In genomic region chr7:1231214-1232102, GRCh38 we compare ENCODE assay signal across 1 cellular context.
TF ChIP-seq lines count a peak whose summit lies in the region.

No MANE protein-coding gene starts in this region.

TF ChIP-seq in HepG2, 621 proteins besides CTCF, POLR2A, EP300 and RAD21:
- TF ChIP-seq, protein P1, sequence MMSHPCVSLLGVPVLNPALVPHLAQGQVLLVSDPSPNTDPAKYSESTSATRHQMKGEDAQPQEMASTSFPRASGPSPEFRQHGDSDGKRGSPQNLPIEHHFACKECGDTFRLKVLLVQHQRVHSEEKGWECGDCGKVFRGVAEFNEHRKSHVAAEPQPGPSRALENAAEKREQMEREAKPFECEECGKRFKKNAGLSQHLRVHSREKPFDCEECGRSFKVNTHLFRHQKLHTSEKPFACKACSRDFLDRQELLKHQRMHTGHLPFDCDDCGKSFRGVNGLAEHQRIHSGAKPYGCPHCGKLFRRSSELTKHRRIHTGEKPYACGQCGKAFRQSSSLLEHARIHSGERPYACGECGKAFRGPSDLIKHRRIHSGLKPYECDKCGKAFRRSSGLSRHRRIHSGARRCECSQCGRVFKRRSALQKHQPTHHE (CRISPR knock-in tag; IDR thresholded peaks at IDR 0.05; ENCODE audit: borderline replicate concordance) = no peak
- TF ChIP-seq MTF2 (CRISPR knock-in tag; IDR thresholded peaks at IDR 0.05; ENCODE audit: borderline replicate concordance) = peak; percentile 29; the same call in 1 of the 2 replicates
TF ChIP-seq in HepG2: peak in this region for 1.
